16 cellular contexts compared by ENCODE assay signal in genomic region chr12:44748950-44749468, GRCh38.
"Had no signal": no experiment of that assay in that cellular context is flagged by ENCODE, and none has a peak within 500 bp of the region (broad histone marks: within the 10 kb centered on the region; RNA-seq: fewer than 3 reads in every experiment).

No MANE protein-coding gene starts in this region.

- H3K9me3 Mint-ChIP-seq: activated naive CD4-positive, alpha-beta T cell treated with anti-CD3 and anti-CD28 coated beads, Interleukin-2, amount 50 U/mL, for 24 hours; effector memory CD8-positive, alpha-beta T cell; stimulated activated effector memory CD8-positive, alpha-beta T cell treated with anti-CD3 and anti-CD28 coated beads, Interleukin-12 subunit alpha, Interleukin-12 subunit beta, amount 100 ng/mL, for 72 hours had no signal

- H3K4me1 Mint-ChIP-seq: stimulated activated effector memory CD8-positive, alpha-beta T cell treated with anti-CD3 and anti-CD28 coated beads, Interleukin-12 subunit alpha, Interleukin-12 subunit beta, amount 100 ng/mL, for 72 hours had no signal

- H3K27me3 Mint-ChIP-seq: activated naive CD4-positive, alpha-beta T cell treated with anti-CD3 and anti-CD28 coated beads, Interleukin-2, amount 50 U/mL, for 24 hours; effector memory CD8-positive, alpha-beta T cell had no signal

- H3K27ac Mint-ChIP-seq: activated naive CD4-positive, alpha-beta T cell treated with anti-CD3 and anti-CD28 coated beads, Interleukin-2, amount 50 U/mL, for 24 hours; activated T-cell treated with anti-CD3 and anti-CD28 coated beads, Interleukin-2, amount 50 U/mL, for 72 hours; effector memory CD8-positive, alpha-beta T cell; stimulated activated effector memory CD8-positive, alpha-beta T cell treated with anti-CD3 and anti-CD28 coated beads, Interleukin-12 subunit alpha, Interleukin-12 subunit beta, amount 100 ng/mL, for 72 hours had no signal

- H3K4me3 Mint-ChIP-seq: activated naive CD4-positive, alpha-beta T cell treated with anti-CD3 and anti-CD28 coated beads, Interleukin-2, amount 50 U/mL, for 24 hours; activated T-cell treated with anti-CD3 and anti-CD28 coated beads, Interleukin-2, amount 50 U/mL, for 72 hours; effector memory CD8-positive, alpha-beta T cell; stimulated activated effector memory CD8-positive, alpha-beta T cell treated with anti-CD3 and anti-CD28 coated beads, Interleukin-12 subunit alpha, Interleukin-12 subunit beta, amount 100 ng/mL, for 72 hours had no signal

- DNase-seq: activated CD4-positive, alpha-beta T cell treated with anti-CD3 and anti-CD28 coated beads for 1 hour; activated gamma-delta T cell; activated T-cell treated with anti-CD3 and anti-CD28 coated beads, Interleukin-2, amount 50 U/mL, for 72 hours; amniotic stem cell; effector memory CD8-positive, alpha-beta T cell; esophagus squamous epithelium; heart right ventricle; left ventricle myocardium superior; ovary; sigmoid colon; stimulated activated CD4-positive, alpha-beta T cell treated with anti-CD3 and anti-CD28 coated beads, Interleukin-4, amount 100 ng/mL, for 24 hours; stomach; trophoblast cell; WERI-Rb-1 had no signal

- ATAC-seq: activated T-cell treated with anti-CD3 and anti-CD28 coated beads, Interleukin-2, amount 50 U/mL, for 72 hours; effector memory CD8-positive, alpha-beta T cell; heart right ventricle; left ventricle myocardium superior; stimulated activated effector memory CD8-positive, alpha-beta T cell treated with anti-CD3 and anti-CD28 coated beads, Interleukin-12 subunit alpha, Interleukin-12 subunit beta, amount 100 ng/mL, for 72 hours had no signal
